ENCODE assay signal across 2 cellular contexts in the genomic region with DNA sequence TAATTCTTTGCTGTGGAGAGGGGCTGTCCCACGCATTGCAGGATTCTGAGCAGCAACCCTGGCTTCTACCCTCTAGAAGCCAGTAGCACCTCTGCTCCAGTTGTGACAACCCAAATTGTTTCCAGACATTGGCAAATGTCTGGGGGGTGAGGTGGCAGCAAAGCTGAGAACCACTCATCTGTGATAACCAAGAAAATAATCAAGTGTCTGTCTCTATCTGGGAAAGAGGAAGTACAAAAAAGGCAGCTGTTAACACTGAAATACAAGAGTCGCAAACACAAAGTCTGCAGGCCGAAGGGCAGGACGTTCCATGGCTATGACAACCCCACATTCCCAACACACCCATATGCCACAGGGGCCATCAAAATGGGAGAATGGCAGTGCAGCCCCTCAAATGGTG.
TF ChIP-seq lines count a peak whose summit lies in the region.

No MANE protein-coding gene starts in this region.

TF ChIP-seq in SK-N-SH, 30 proteins besides CTCF, POLR2A, EP300 and RAD21 (continued from another document):
- TF ChIP-seq MEF2A (IDR thresholded peaks at IDR 0.05; ENCODE audit: borderline replicate concordance, low read depth) = no peak
- TF ChIP-seq GATA2 (CRISPR knock-in tag; IDR thresholded peaks at IDR 0.05) = no peak
- TF ChIP-seq FOXM1 (IDR thresholded peaks at IDR 0.05; ENCODE audit: low read depth) = no peak
- no peak for TF ChIP-seq GABPA (IDR thresholded peaks at IDR 0.05; ENCODE audit: low read depth)

TF ChIP-seq in SK-N-SH treated with all-trans-retinoic acid at 6 μM for 48 hours, 23 proteins besides CTCF, POLR2A, EP300 and RAD21 (continued from another document):
- TF ChIP-seq, protein P1, sequence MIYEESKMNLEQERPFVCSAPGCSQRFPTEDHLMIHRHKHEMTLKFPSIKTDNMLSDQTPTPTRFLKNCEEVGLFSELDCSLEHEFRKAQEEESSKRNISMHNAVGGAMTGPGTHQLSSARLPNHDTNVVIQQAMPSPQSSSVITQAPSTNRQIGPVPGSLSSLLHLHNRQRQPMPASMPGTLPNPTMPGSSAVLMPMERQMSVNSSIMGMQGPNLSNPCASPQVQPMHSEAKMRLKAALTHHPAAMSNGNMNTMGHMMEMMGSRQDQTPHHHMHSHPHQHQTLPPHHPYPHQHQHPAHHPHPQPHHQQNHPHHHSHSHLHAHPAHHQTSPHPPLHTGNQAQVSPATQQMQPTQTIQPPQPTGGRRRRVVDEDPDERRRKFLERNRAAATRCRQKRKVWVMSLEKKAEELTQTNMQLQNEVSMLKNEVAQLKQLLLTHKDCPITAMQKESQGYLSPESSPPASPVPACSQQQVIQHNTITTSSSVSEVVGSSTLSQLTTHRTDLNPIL (CRISPR knock-in tag; IDR thresholded peaks at IDR 0.05; ENCODE audit: low read depth) = no peak
- TF ChIP-seq, protein P2, sequence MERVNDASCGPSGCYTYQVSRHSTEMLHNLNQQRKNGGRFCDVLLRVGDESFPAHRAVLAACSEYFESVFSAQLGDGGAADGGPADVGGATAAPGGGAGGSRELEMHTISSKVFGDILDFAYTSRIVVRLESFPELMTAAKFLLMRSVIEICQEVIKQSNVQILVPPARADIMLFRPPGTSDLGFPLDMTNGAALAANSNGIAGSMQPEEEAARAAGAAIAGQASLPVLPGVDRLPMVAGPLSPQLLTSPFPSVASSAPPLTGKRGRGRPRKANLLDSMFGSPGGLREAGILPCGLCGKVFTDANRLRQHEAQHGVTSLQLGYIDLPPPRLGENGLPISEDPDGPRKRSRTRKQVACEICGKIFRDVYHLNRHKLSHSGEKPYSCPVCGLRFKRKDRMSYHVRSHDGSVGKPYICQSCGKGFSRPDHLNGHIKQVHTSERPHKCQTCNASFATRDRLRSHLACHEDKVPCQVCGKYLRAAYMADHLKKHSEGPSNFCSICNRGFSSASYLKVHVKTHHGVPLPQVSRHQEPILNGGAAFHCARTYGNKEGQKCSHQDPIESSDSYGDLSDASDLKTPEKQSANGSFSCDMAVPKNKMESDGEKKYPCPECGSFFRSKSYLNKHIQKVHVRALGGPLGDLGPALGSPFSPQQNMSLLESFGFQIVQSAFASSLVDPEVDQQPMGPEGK (CRISPR knock-in tag; IDR thresholded peaks at IDR 0.05; ENCODE audit: borderline replicate concordance) = no peak
- TF ChIP-seq OSR1 (CRISPR knock-in tag; IDR thresholded peaks at IDR 0.05) = no peak
- no peak for TF ChIP-seq ISL1 (CRISPR knock-in tag; IDR thresholded peaks at IDR 0.05)
- TF ChIP-seq PPARA (CRISPR knock-in tag; IDR thresholded peaks at IDR 0.05; ENCODE audit: borderline replicate concordance) = no peak
- no peak for TF ChIP-seq TCF4 (CRISPR knock-in tag; IDR thresholded peaks at IDR 0.05; ENCODE audit: borderline replicate concordance)
- TF ChIP-seq BACH2 (CRISPR knock-in tag; IDR thresholded peaks at IDR 0.05; ENCODE audit: borderline replicate concordance) = no peak
- TF ChIP-seq ZFP30 (CRISPR knock-in tag; IDR thresholded peaks at IDR 0.05) = no peak
- TF ChIP-seq, protein P3, sequence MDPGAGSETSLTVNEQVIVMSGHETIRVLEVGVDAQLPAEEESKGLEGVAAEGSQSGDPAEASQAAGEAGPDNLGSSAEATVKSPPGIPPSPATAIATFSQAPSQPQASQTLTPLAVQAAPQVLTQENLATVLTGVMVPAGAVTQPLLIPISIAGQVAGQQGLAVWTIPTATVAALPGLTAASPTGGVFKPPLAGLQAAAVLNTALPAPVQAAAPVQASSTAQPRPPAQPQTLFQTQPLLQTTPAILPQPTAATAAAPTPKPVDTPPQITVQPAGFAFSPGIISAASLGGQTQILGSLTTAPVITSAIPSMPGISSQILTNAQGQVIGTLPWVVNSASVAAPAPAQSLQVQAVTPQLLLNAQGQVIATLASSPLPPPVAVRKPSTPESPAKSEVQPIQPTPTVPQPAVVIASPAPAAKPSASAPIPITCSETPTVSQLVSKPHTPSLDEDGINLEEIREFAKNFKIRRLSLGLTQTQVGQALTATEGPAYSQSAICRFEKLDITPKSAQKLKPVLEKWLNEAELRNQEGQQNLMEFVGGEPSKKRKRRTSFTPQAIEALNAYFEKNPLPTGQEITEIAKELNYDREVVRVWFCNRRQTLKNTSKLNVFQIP (CRISPR knock-in tag; IDR thresholded peaks at IDR 0.05; ENCODE audit: borderline replicate concordance, low read depth) = no peak
- TF ChIP-seq GLIS3 (CRISPR knock-in tag; IDR thresholded peaks at IDR 0.05) = no peak
- TF ChIP-seq ARNTL (CRISPR knock-in tag; IDR thresholded peaks at IDR 0.05; ENCODE audit: borderline replicate concordance, low read depth) = no peak
- no peak for TF ChIP-seq ZNF565 (CRISPR knock-in tag; conservative IDR thresholded peaks at IDR 0.05; ENCODE audit: low read depth)
TF ChIP-seq in SK-N-SH treated with all-trans-retinoic acid at 6 μM for 48 hours: peak in this region for 0.
